ENCODE assay signal across 26 cellular contexts in the genomic region with DNA sequence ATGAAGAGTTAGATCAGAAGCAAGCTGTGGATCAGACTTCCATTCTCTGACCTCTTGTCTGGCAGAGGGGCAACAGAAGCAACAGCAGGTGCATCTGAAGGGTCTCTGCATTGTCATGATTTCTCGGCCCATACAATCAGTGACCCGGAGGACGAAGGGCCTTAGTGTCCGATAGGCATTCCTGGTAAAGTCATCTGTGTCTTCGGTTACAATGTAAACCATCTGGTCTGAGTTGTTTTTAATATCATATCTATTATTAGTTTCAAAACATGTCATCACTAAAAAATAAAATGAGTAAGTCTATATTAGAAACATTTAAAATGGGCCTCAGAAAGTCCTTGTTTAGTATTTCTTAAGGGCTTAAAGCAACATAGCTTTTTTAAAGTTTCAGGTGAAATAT.
"Had no signal": no experiment of that assay in that cellular context is flagged by ENCODE, and none has a peak within 500 bp of the region (broad histone marks: within the 10 kb centered on the region; RNA-seq: fewer than 3 reads in every experiment).

No MANE protein-coding gene starts in this region.

- DNase-seq: stimulated activated CD4-positive, alpha-beta T cell treated with anti-CD3 and anti-CD28 coated beads, Interleukin-2, amount 100 ng/mL, for 48 hours; stimulated activated CD4-positive, alpha-beta T cell treated with anti-CD3 and anti-CD28 coated beads, Interleukin-4, amount 100 ng/mL, for 1 hour; stimulated activated CD4-positive, alpha-beta T cell treated with anti-CD3 and anti-CD28 coated beads, Interleukin-4, amount 100 ng/mL, for 24 hours; stimulated activated CD4-positive, alpha-beta T cell treated with anti-CD3 and anti-CD28 coated beads, Interleukin-4, amount 100 ng/mL, for 4 hours; stimulated activated CD8-positive, alpha-beta memory T cell treated with anti-CD3 and anti-CD28 coated beads, Interleukin-4, amount 100 ng/mL, for 48 hours; stimulated activated naive B cell treated with anti-CD40 and anti-IgM and Interleukin-4, amounts not matched to agents 10 μg/mL and 1 μg/mL and 100 μg/mL, for 72 hours; stimulated activated naive CD4-positive, alpha-beta T cell; stimulated activated naive CD4-positive, alpha-beta T cell treated with Interleukin-2 at 50 U/mL for 16 hours; stimulated activated naive CD8-positive, alpha-beta T cell treated with anti-CD3 and anti-CD28 coated beads, Interleukin-15, amount 100 ng/mL, for 72 hours; stimulated activated naive CD8-positive, alpha-beta T cell treated with anti-CD3 and anti-CD28 coated beads, Interleukin-15, Interleukin-2, amounts not matched to agents 100 U/mL and 50 U/mL, for 24 hours; stomach; substantia nigra; testis; thyroid gland; tibial artery; transverse colon; trophoblast cell; upper lobe of left lung; upper lobe of right lung; uterus had no signal

- H3K27ac ChIP-seq: stomach, suprapubic skin, testis, thoracic aorta, thyroid gland, tibial artery, tibial nerve, transverse colon, upper lobe of left lung, upper lobe of right lung, uterus, vagina had no signal

- H3K36me3 ChIP-seq: suprapubic skin, uterus had no signal

- H3K9me3 ChIP-seq: stomach, suprapubic skin, testis, thoracic aorta, thyroid gland, tibial artery, tibial nerve, transverse colon, upper lobe of left lung, upper lobe of right lung, uterus, vagina had no signal

- H3K4me3 ChIP-seq: stomach, suprapubic skin, testis, thoracic aorta, thyroid gland, tibial artery, tibial nerve, transverse colon, upper lobe of left lung, upper lobe of right lung, uterus, vagina had no signal

- ATAC-seq: stimulated activated effector memory CD8-positive, alpha-beta T cell treated with anti-CD3 and anti-CD28 coated beads, Interleukin-12 subunit alpha, Interleukin-12 subunit beta, amount 100 ng/mL, for 72 hours; stimulated activated memory B cell treated with anti-CD40 and anti-IgM and Interleukin-4, amounts not matched to agents 10 μg/mL and 1 μg/mL and 100 μg/mL, for 72 hours; stimulated activated naive B cell treated with anti-CD40 and anti-IgM and Interleukin-4, amounts not matched to agents 10 μg/mL and 1 μg/mL and 100 μg/mL, for 72 hours; stimulated activated naive CD8-positive, alpha-beta T cell treated with anti-CD3 and anti-CD28 coated beads, Interleukin-15, amount 100 ng/mL, for 72 hours; stimulated activated naive CD8-positive, alpha-beta T cell treated with anti-CD3 and anti-CD28 coated beads, Interleukin-15, Interleukin-2, amounts not matched to agents 100 U/mL and 50 U/mL, for 24 hours; upper lobe of right lung had no signal

- H3K4me1 ChIP-seq: suprapubic skin, testis, transverse colon, upper lobe of right lung, uterus, vagina had no signal

- H3K27me3 ChIP-seq: stomach, suprapubic skin, testis, thyroid gland, tibial artery, tibial nerve, transverse colon, upper lobe of left lung, upper lobe of right lung, uterus, vagina had no signal
